Comparison of ENCODE assay signal across 8 cellular contexts in genomic region chr16:88706288-88706964, GRCh38. TPM values are rescaled to one million over a fixed set of nuclear protein-coding genes. Genes with fewer than 3 reads are reported as not detected.
DNase-seq lines count a peak whose midpoint lies in the region; ATAC-seq and TF ChIP-seq lines count a peak whose summit lies in the region.

Gene CTU2 (plus strand): TSS chr16:88706503. CDS start chr16:88706531, 28 bp downstream.
Gene RNF166 (minus strand): TSS chr16:88706408. CDS start chr16:88706325, 83 bp downstream.

- peak within 1 kb of the TSS; percentile 89 for H3K4me3 ChIP-seq in CD8-positive, alpha-beta T cell (ENCODE audit: low read depth, low read length)
- H3K4me3 ChIP-seq in HL-60 (replicated peaks; ENCODE audit: insufficient read depth, low read length) (peak within 1 kb of the TSS; percentile 90), OCI-LY7 (ENCODE audit: low read depth, low read length, poor library complexity, severe bottlenecking) (peak within 1 kb of the TSS; percentile 89), mucosa of descending colon (peak within 1 kb of the TSS; percentile 93)

- peaks cover 3% of the 10 kb centered on the region for H3K36me3 ChIP-seq in CD8-positive, alpha-beta T cell (ENCODE audit: insufficient read depth, low read length)
- H3K36me3 ChIP-seq in OCI-LY7 (ENCODE audit: insufficient read depth, low read length): peaks cover 4% of the 10 kb centered on the region; the same call in 1 of the 2 replicates
- no peaks in the 10 kb centered on the region for H3K36me3 ChIP-seq in mucosa of descending colon (ENCODE audit: low read depth)

- BruUV-seq in OCI-LY7 (replicated peaks; lab: Mats Ljungman, UMichigan): TSS peak; percentile 78

- H3K4me2 ChIP-seq in OCI-LY7 (ENCODE audit: low read length): peak within 1 kb of the TSS; percentile 88

- no peaks in the 10 kb centered on the region for H3K9me3 Mint-ChIP-seq in CD8-positive, alpha-beta T cell

- peak within 1 kb of the TSS; percentile 90 for H3K4me3 Mint-ChIP-seq in CD8-positive, alpha-beta T cell

- no peaks in the 10 kb centered on the region for H4K20me1 ChIP-seq in OCI-LY7 (ENCODE audit: insufficient read depth, low read length)

- peak within 1 kb of the TSS; percentile 98 for H3K27ac Mint-ChIP-seq in CD8-positive, alpha-beta T cell

- peak; percentile 79 to 96 (median 91) for DNase-seq in CD8-positive, alpha-beta T cell
- peak; percentile 65 to 66 for DNase-seq in HL-60 (ENCODE audit: low read depth in 1 of 2, low spot score in 1 of 2)
- peak; percentile 91 for DNase-seq in OCI-LY7 (ENCODE audit: low spot score)
- DNase-seq in activated T-cell treated with anti-CD3 and anti-CD28 coated beads for 4 hours: peak; percentile 90
- peak; percentile 45 for DNase-seq in epithelial cell of prostate (ENCODE audit: low read depth, low spot score)
- DNase-seq in mucosa of descending colon: peak; percentile 94
- peak; percentile 84 to 86 for DNase-seq in stimulated activated CD8-positive, alpha-beta memory T cell treated with anti-CD3 and anti-CD28 coated beads, Interleukin-4, amount 100 ng/mL, for 1 hour (ENCODE audit: low read depth in 2 of 2, low spot score in 1 of 2)

- H3K4me1 Mint-ChIP-seq in CD8-positive, alpha-beta T cell (ENCODE audit: low read depth): peaks cover 44% of the 10 kb centered on the region

- CTCF ChIA-PET in CD8-positive, alpha-beta T cell (lab: Charles Lee): interaction anchor here (1.2 to 1.5 kb wide), 4 partner anchors 10 to 103 kb away, joined by 3 to 5 read pairs (median 4); no protein-coding TSS in a partner anchor
- CTCF ChIA-PET in OCI-LY7 (lab: Charles Lee; ENCODE audit: unreplicated experiment): interaction anchor here (1.5 kb wide), 1 partner anchor 31 kb away, joined by 3 read pairs; no protein-coding TSS in a partner anchor

- no peaks in the 10 kb centered on the region for H3K9me2 ChIP-seq in OCI-LY7 (ENCODE audit: insufficient read depth, low read length)

- H3K27me3 Mint-ChIP-seq in CD8-positive, alpha-beta T cell (ENCODE audit: low read depth): no peaks in the 10 kb centered on the region

- intact Hi-C loops in CD8-positive, alpha-beta T cell (cut with DNase I, micrococcal nuclease): loop anchor here (1.0 to 10.0 kb wide), 8 partner anchors 20 to 942 kb away; partner anchors contain the start of genes CDT1 (in 2 of the 2), ZC3H18 (in 2 of the 2), BANP (in 1 of the 2) and KLHDC4 (in 1 of the 2)
- intact Hi-C loops in OCI-LY7 (cut with micrococcal nuclease; ENCODE audit: unreplicated experiment): loop anchor here (2.0 kb wide), 1 partner anchor 76 kb away; no protein-coding TSS in a partner anchor
- intact Hi-C loops in mucosa of descending colon (cut with DNase I, micrococcal nuclease): no loop called here

- ATAC-seq in CD8-positive, alpha-beta T cell: peak; percentile 55
- ATAC-seq in GM19452 (IDR thresholded peaks at IDR 0.05; ENCODE audit: unreplicated experiment) (peak; percentile 57), mucosa of descending colon (peak; percentile 88)

- H3K9me3 ChIP-seq in CD8-positive, alpha-beta T cell (ENCODE audit: low read length): no peaks in the 10 kb centered on the region
- no peaks in the 10 kb centered on the region for H3K9me3 ChIP-seq in OCI-LY7 (ENCODE audit: low read length)
- no peaks in the 10 kb centered on the region for H3K9me3 ChIP-seq in mucosa of descending colon

- peak within 1 kb of the TSS; percentile 91 for H3K27ac ChIP-seq in CD8-positive, alpha-beta T cell (ENCODE audit: low read depth, low read length)
- H3K27ac ChIP-seq in HL-60 (replicated peaks) (peak within 1 kb of the TSS; percentile 94), OCI-LY7 (ENCODE audit: low read depth, low read length, poor library complexity, severe bottlenecking) (peak within 1 kb of the TSS; percentile 71), epithelial cell of prostate (peak within 1 kb of the TSS; percentile 17)

- POLR2A ChIA-PET in CD8-positive, alpha-beta T cell (lab: Charles Lee): interaction anchor here (1.0 to 3.3 kb wide), 4 partner anchors 27 to 75 kb away, joined by 3 to 17 read pairs (median 4); partner anchors contain the start of gene MVD
- POLR2A ChIA-PET in OCI-LY7 (lab: Charles Lee): no interaction called here

- H3K27me3 ChIP-seq in CD8-positive, alpha-beta T cell (ENCODE audit: insufficient read depth, low read length): no peaks in the 10 kb centered on the region
- no peaks in the 10 kb centered on the region for H3K27me3 ChIP-seq in HL-60 (ENCODE audit: insufficient read depth, poor library complexity, severe bottlenecking)

- peaks cover 24% of the 10 kb centered on the region; the same call in 1 of the 2 replicates for H3K79me2 ChIP-seq in OCI-LY7 (ENCODE audit: insufficient read depth, low read depth, low read length)

- peaks cover 30% of the 10 kb centered on the region for H3K4me1 ChIP-seq in CD8-positive, alpha-beta T cell (ENCODE audit: insufficient read depth, low read length)
- H3K4me1 ChIP-seq in OCI-LY7 (ENCODE audit: insufficient read depth, low read length, poor library complexity, severe bottlenecking): peaks cover 53% of the 10 kb centered on the region
- peaks cover 23% of the 10 kb centered on the region for H3K4me1 ChIP-seq in mucosa of descending colon (ENCODE audit: low read depth)

- H2AFZ ChIP-seq in OCI-LY7 (ENCODE audit: low read length): peak within 1 kb of the TSS; percentile 18

- H3K36me3 Mint-ChIP-seq in CD8-positive, alpha-beta T cell: peaks cover 14% of the 10 kb centered on the region

- no peak for TF ChIP-seq CTCF in CD8-positive, alpha-beta T cell (IDR thresholded peaks at IDR 0.05)
- no peak for TF ChIP-seq CTCF in HL-60 (IDR thresholded peaks at IDR 0.05; ENCODE audit: insufficient read depth, low read length)
- no peak for TF ChIP-seq CTCF in OCI-LY7 (conservative IDR thresholded peaks at IDR 0.05; ENCODE audit: low read length)
- no peak for TF ChIP-seq CTCF in mucosa of descending colon (IDR thresholded peaks at IDR 0.05)

RNA-seq across cellular contexts. Expression of gene CTU2, which starts in this region (rescaled TPM):
- 10 to 100 TPM; 59.5 to 60.4 TPM for total RNA-seq in CD8-positive, alpha-beta T cell
- total RNA-seq in OCI-LY7 (2014; rRNA removed; shearing (Covaris generic)): 18.5 and 21.9 TPM in 2 replicates
- 23.3 and 24.4 TPM in 2 replicates for total RNA-seq in OCI-LY7 (2022)
- total RNA-seq in mucosa of descending colon: 10 to 100 TPM in 2 of 3 donors, 1 to 10 TPM in 1; 9.6 to 16.1 (median 13.6) TPM

RNA-seq across cellular contexts. Expression of gene RNF166, which starts in this region (rescaled TPM):
- total RNA-seq in CD8-positive, alpha-beta T cell: 100 to 1,000 TPM; 371 to 406 TPM
- total RNA-seq in OCI-LY7 (2014; rRNA removed; shearing (Covaris generic)): 39.2 and 52.4 TPM in 2 replicates
- total RNA-seq in OCI-LY7 (2022) (40.3 and 56.2 TPM in 2 replicates), mucosa of descending colon (10 to 100 TPM in 2 of 3 donors, 1 to 10 TPM in 1; 9.5 to 22.8 (median 15.1) TPM)

Comparison
In these comparisons a context has a peak if more than half of its experiments do, and no peak if none do; other contexts are left out.
1. Peak in every context shown above with its lines: DNase-seq, ATAC-seq, H3K4me3 ChIP-seq and H3K27ac ChIP-seq.
2. RNA of gene RNF166 (total RNA-seq): 371 to 406 TPM in CD8-positive, alpha-beta T cell; 39.2 to 56.2 TPM in OCI-LY7 and 9.5 to 22.8 TPM in mucosa of descending colon; every median in the first group is over 4 times any median in the second.
3. H3K27ac ChIP-seq: peak in every context shown above with its lines; median percentile 94 in HL-60; 91 in CD8-positive, alpha-beta T cell; 71 in OCI-LY7; 17 in epithelial cell of prostate.
4. intact Hi-C loops: an anchor here in CD8-positive, alpha-beta T cell (1.0 to 10.0 kb wide) and OCI-LY7 (2.0 kb wide); none called in mucosa of descending colon.